Comparison of ENCODE assay signal across 20 cellular contexts in the genomic region with DNA sequence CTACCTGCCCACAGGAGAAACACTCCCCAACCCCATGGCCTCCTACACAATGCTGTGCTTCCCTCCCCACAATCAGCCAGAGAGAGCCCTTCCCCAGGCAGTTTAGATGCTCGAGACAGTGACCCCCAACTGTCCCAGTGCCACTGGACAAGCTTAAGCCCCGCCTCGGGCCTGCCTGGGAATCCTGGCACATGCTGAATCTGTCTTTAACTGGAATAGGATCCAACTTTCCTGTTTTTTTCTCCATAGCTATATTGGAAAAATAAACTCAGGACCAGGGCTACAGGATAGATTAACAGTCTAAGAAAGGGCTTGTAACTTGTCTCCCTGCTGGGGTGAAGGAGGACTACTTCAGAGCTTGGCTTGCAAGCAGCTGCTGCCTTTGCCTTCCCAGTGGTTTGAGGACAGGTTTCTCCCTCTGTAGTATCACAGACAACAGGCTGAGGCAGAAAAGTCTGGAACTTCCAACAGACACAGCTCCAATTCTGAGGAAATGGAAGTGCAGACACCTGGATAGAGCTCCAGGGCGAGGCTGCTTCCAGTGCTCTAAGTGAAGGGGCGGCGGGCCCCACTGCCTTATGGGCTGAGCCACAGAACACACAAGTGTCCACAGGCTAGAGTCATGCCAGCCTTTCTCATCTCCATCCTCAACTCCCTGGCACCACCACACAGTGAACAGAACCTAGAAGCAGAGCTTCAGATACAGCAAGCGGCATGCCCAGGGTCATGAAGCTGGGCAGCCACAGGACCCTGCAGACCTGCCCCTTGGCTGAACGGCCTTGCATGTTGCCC.
DNase-seq lines count a peak whose midpoint lies in the region; ATAC-seq, FAIRE-seq and TF ChIP-seq lines count a peak whose summit lies in the region.
"Had no signal": no experiment of that assay in that cellular context is flagged by ENCODE, and none has a peak within 500 bp of the region (broad histone marks: within the 10 kb centered on the region; RNA-seq: fewer than 3 reads in every experiment).

No MANE protein-coding gene starts in this region.

- H3K4me1 ChIP-seq in kidney (ENCODE audit: control insufficient read depth in 1 of 2, insufficient read depth in 1 of 2, low read depth in 1 of 2, low read length in 2 of 2) (no peaks in the 10 kb centered on the region), pancreas (no peaks in the 10 kb centered on the region)
- H3K4me1 ChIP-seq: HAP-1 had no signal

- intact Hi-C loops in kidney (cut with DNase I) (no loop called here), pancreas (cut with DNase I) (no loop called here)

- H3K9me3 ChIP-seq in kidney (ENCODE audit: control insufficient read depth in 1 of 2, low read length in 2 of 2), result peaks cover 0 to 3% of the 10 kb centered on the region in 2 donors
- no peaks in the 10 kb centered on the region for H3K9me3 ChIP-seq in pancreas

- H3K9me3 Mint-ChIP-seq in activated naive CD8-positive, alpha-beta T cell treated with anti-CD3 and anti-CD28 coated beads, Interleukin-2, amount 10 ng/mL, durations not matched to agents 7 days and 5 days, result peaks cover 20% of the 10 kb centered on the region
- H3K9me3 Mint-ChIP-seq in activated naive CD8-positive, alpha-beta T cell treated with anti-CD3 and anti-CD28 coated beads, Interleukin-2, amount 50 U/mL, for 24 hours, result peaks cover 18% of the 10 kb centered on the region

- H3K27me3 Mint-ChIP-seq in activated naive CD8-positive, alpha-beta T cell treated with anti-CD3 and anti-CD28 coated beads, Interleukin-2, amount 10 ng/mL, durations not matched to agents 7 days and 5 days, result no peaks in the 10 kb centered on the region
- H3K27me3 Mint-ChIP-seq in activated naive CD8-positive, alpha-beta T cell treated with anti-CD3 and anti-CD28 coated beads, Interleukin-2, amount 50 U/mL, for 24 hours, result no peaks in the 10 kb centered on the region
- H3K27me3 Mint-ChIP-seq: CD4-positive, alpha-beta memory T cell had no signal

- no peak overlapping the region for H3K9ac ChIP-seq in kidney (ENCODE audit: low read length in 2 of 2)

- H3K27me3 ChIP-seq in pancreas, result no peaks in the 10 kb centered on the region

- POLR2A ChIA-PET in activated naive CD8-positive, alpha-beta T cell treated with anti-CD3 and anti-CD28 coated beads, Interleukin-2, amount 10 ng/mL, durations not matched to agents 7 days and 5 days (lab: Charles Lee), result no interaction called here
- POLR2A ChIA-PET in GM10248 (lab: Yijun Ruan, JAX), result no interaction called here

- WGBS in pancreas, 2 donors, result 52 to 60% methylated on average over 8 of the region's 8 CpGs

- H3K4me3 ChIP-seq in kidney (ENCODE audit: low read length in 2 of 2), result no peak overlapping the region
- H3K4me3 ChIP-seq in pancreas, result no peak overlapping the region
- H3K4me3 ChIP-seq: HAP-1 had no signal

- ATAC-seq in activated naive CD8-positive, alpha-beta T cell treated with anti-CD3 and anti-CD28 coated beads, Interleukin-2, amount 10 ng/mL, durations not matched to agents 7 days and 5 days (ENCODE audit: low read depth), result no peak
- ATAC-seq in activated naive CD8-positive, alpha-beta T cell treated with anti-CD3 and anti-CD28 coated beads, Interleukin-2, amount 50 U/mL, for 24 hours, result no peak
- peak; percentile 37 to 73 (median 60) for ATAC-seq in pancreas

- H3K27ac Mint-ChIP-seq in activated naive CD8-positive, alpha-beta T cell treated with anti-CD3 and anti-CD28 coated beads, Interleukin-2, amount 10 ng/mL, durations not matched to agents 7 days and 5 days, result no peak overlapping the region
- no peak overlapping the region for H3K27ac Mint-ChIP-seq in activated naive CD8-positive, alpha-beta T cell treated with anti-CD3 and anti-CD28 coated beads, Interleukin-2, amount 50 U/mL, for 24 hours
- H3K27ac Mint-ChIP-seq: CD4-positive, alpha-beta memory T cell; HFFc6 had no signal

- H3K36me3 Mint-ChIP-seq in activated naive CD8-positive, alpha-beta T cell treated with anti-CD3 and anti-CD28 coated beads, Interleukin-2, amount 10 ng/mL, durations not matched to agents 7 days and 5 days, result peaks cover 6% of the 10 kb centered on the region
- H3K36me3 Mint-ChIP-seq in activated naive CD8-positive, alpha-beta T cell treated with anti-CD3 and anti-CD28 coated beads, Interleukin-2, amount 50 U/mL, for 24 hours (ENCODE audit: low read depth), result no peaks in the 10 kb centered on the region

- TF ChIP-seq CTCF in GM10248 (IDR thresholded peaks at IDR 0.05; ENCODE audit: control extremely low read depth, extremely low read depth, low read depth, missing control alignments) (no peak), kidney (IDR thresholded peaks at IDR 0.05; ENCODE audit: borderline replicate concordance, extremely low read depth, insufficient read depth) (no peak), pancreas (IDR thresholded peaks at IDR 0.05) (no peak)

- H3K4me3 Mint-ChIP-seq in activated naive CD8-positive, alpha-beta T cell treated with anti-CD3 and anti-CD28 coated beads, Interleukin-2, amount 10 ng/mL, durations not matched to agents 7 days and 5 days, result no peak overlapping the region
- H3K4me3 Mint-ChIP-seq in activated naive CD8-positive, alpha-beta T cell treated with anti-CD3 and anti-CD28 coated beads, Interleukin-2, amount 50 U/mL, for 24 hours, result no peak overlapping the region
- H3K4me3 Mint-ChIP-seq: CD4-positive, alpha-beta memory T cell; HFFc6 had no signal

- DNase-seq in activated naive CD8-positive, alpha-beta T cell treated with anti-CD3 and anti-CD28 coated beads, Interleukin-2, amount 10 ng/mL, durations not matched to agents 7 days and 5 days, result peak; percentile 12
- DNase-seq in activated naive CD8-positive, alpha-beta T cell treated with anti-CD3 and anti-CD28 coated beads, Interleukin-2, amount 50 U/mL, for 24 hours, result no peak
- DNase-seq in GM10248 (ENCODE audit: extremely low spot score) (peak; percentile 2), kidney (peak; percentile 38), pancreas (peak in 1 of 6 donors; percentile 53), GM19240 (ENCODE audit: insufficient read length, low spot score) (no peak), RKO (ENCODE audit: low spot score) (no peak), NCI-H1105 (lab: John Stamatoyannopoulos, UW) (no peak)
- DNase-seq: C1 segment of cervical spinal cord; Calu3; CD4-positive, alpha-beta memory T cell; COR-L47; DMS53; DMS79 treated with DMSO at 0.1 percent for 48 hours; GF-D8; GOT3; HFFc6 had no signal

- no peak overlapping the region for H3K27ac ChIP-seq in kidney (ENCODE audit: low read depth in 2 of 2, low read length in 2 of 2)
- no peak overlapping the region for H3K27ac ChIP-seq in pancreas

- no peaks in the 10 kb centered on the region for H3K4me1 Mint-ChIP-seq in activated naive CD8-positive, alpha-beta T cell treated with anti-CD3 and anti-CD28 coated beads, Interleukin-2, amount 10 ng/mL, durations not matched to agents 7 days and 5 days
- no peaks in the 10 kb centered on the region for H3K4me1 Mint-ChIP-seq in activated naive CD8-positive, alpha-beta T cell treated with anti-CD3 and anti-CD28 coated beads, Interleukin-2, amount 50 U/mL, for 24 hours

- no peaks in the 10 kb centered on the region for H3K36me3 ChIP-seq in kidney (ENCODE audit: control insufficient read depth in 1 of 2, insufficient read depth in 2 of 2, low read length in 2 of 2)
- no peaks in the 10 kb centered on the region for H3K36me3 ChIP-seq in pancreas
- H3K36me3 ChIP-seq: HAP-1 had no signal

- no peak for FAIRE-seq in kidney (lab: Jason Lieb, UNC)
- no peak for FAIRE-seq in pancreas (lab: Jason Lieb, UNC)
- FAIRE-seq: GM12892, H54 had no signal

- CTCF ChIA-PET in GM10248 (lab: Yijun Ruan, JAX), result interaction anchor here (1.4 kb wide), 1 partner anchor 10 kb away, joined by 5 read pairs; no protein-coding TSS in a partner anchor

Comparison
In these comparisons a context has a peak if more than half of its experiments do, and no peak if none do; other contexts are left out.
1. DNase-seq: peak in activated naive CD8-positive, alpha-beta T cell treated with anti-CD3 and anti-CD28 coated beads, Interleukin-2, amount 10 ng/mL, durations not matched to agents 7 days and 5 days (single experiment), GM10248 (single experiment) and kidney (single experiment); none in activated naive CD8-positive, alpha-beta T cell treated with anti-CD3 and anti-CD28 coated beads, Interleukin-2, amount 50 U/mL, for 24 hours (single experiment), GM19240 (single experiment), RKO (single experiment) and NCI-H1105 (single experiment).
2. ATAC-seq: peak in pancreas (4 of 4); none in activated naive CD8-positive, alpha-beta T cell treated with anti-CD3 and anti-CD28 coated beads, Interleukin-2, amount 10 ng/mL, durations not matched to agents 7 days and 5 days (single experiment) and activated naive CD8-positive, alpha-beta T cell treated with anti-CD3 and anti-CD28 coated beads, Interleukin-2, amount 50 U/mL, for 24 hours (single experiment).